Comparison of ENCODE assay signal across 24 cellular contexts in the genomic region with DNA sequence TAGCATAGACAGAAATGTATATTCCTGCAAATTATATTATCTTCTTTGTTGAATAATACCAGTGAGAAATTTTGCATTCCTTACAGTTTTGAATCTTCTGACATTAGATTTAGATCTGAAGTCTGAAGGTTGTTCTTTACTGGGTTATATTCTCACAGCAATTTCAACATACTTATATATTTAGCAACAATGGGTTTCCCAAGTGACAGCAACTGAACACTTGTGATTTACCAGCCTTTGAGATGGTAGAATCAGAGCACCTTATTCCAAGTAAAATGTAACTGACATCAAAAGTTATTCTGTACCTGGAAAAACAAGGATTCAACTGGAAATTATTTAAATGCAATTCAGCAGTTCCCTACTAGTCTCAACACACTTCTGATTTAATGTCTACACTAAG.
"Had no signal": no experiment of that assay in that cellular context is flagged by ENCODE, and none has a peak within 500 bp of the region (broad histone marks: within the 10 kb centered on the region; RNA-seq: fewer than 3 reads in every experiment).

No MANE protein-coding gene starts in this region.

- DNase-seq: dorsolateral prefrontal cortex; effector CD4-positive, alpha-beta T cell; foreskin fibroblast; heart left ventricle; kidney; midbrain; naive thymus-derived CD8-positive, alpha-beta T cell; nephron progenitor cell; nucleus accumbens; posterior cingulate gyrus; right lobe of liver; small intestine; stimulated activated CD4-positive, alpha-beta T cell treated with anti-CD3 and anti-CD28 coated beads, Interleukin-15, amount 100 ng/mL, for 24 hours; stimulated activated CD4-positive, alpha-beta T cell treated with anti-CD3 and anti-CD28 coated beads, Interleukin-2, amount 100 ng/mL, for 48 hours; stimulated activated naive B cell treated with anti-CD40 and anti-IgM and Interleukin-4, amounts not matched to agents 10 μg/mL and 1 μg/mL and 100 μg/mL, for 72 hours; upper lobe of left lung had no signal

- ATAC-seq: gastroesophageal sphincter; heart left ventricle; left lobe of liver; naive thymus-derived CD8-positive, alpha-beta T cell; right lobe of liver; stimulated activated naive B cell treated with anti-CD40 and anti-IgM and Interleukin-4, amounts not matched to agents 10 μg/mL and 1 μg/mL and 100 μg/mL, for 72 hours had no signal

- H3K27ac ChIP-seq: dorsolateral prefrontal cortex, gastroesophageal sphincter, heart left ventricle, hepatocyte, right lobe of liver, thoracic aorta, tibial nerve, upper lobe of left lung had no signal

- H3K4me1 ChIP-seq: gastroesophageal sphincter, right lobe of liver, upper lobe of left lung had no signal

- H3K4me3 ChIP-seq: dorsolateral prefrontal cortex, gastroesophageal sphincter, heart left ventricle, hepatocyte, lung, right lobe of liver, thoracic aorta, tibial nerve, upper lobe of left lung had no signal

- H3K36me3 ChIP-seq: right lobe of liver, thoracic aorta had no signal

- H3K27me3 ChIP-seq: dorsolateral prefrontal cortex, gastroesophageal sphincter, heart left ventricle, hepatocyte, right lobe of liver, tibial nerve, upper lobe of left lung had no signal

- H3K9me3 ChIP-seq: gastroesophageal sphincter, heart left ventricle, right lobe of liver, thoracic aorta, tibial nerve, upper lobe of left lung had no signal

- FAIRE-seq: colon, kidney, small intestine, urothelium cell line had no signal
